In the genomic region with DNA sequence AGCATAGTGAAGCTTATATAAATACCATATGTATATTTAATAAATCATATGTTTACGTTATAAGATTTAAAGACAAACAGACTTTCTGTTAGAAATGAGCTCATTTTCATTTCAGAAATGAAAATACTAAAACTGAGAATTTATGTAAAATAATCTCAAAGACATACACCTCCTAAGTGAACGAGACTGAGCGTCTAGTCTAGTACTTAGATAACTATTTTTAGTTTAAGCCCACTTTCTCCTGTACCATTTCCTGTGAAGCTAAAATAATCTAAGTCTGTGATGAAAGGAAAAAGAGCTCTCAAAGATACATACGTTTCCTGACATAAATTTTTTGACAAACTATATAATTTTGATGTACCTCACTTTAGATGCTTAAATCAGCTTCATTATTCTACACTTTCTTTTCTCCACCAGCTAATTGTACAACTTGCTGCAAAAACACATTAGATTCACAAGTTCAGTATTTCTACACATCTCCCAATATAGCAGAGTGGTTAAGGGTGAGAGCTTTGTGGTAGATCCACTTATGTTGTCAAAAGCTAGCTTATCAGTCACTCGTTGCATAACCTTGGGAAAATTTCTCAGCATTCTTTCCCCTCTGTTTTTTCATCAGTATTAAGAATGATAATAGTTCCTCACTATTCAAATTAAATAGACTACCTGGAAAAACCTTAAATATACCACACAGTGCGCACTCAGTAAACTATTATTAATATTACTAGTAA, we compare ENCODE assay signal across 25 cellular contexts.
"Had no signal": no experiment of that assay in that cellular context is flagged by ENCODE, and none has a peak within 500 bp of the region (broad histone marks: within the 10 kb centered on the region; RNA-seq: fewer than 3 reads in every experiment).

No MANE protein-coding gene starts in this region.

- DNase-seq: activated CD4-positive, alpha-beta T cell treated with anti-CD3 and anti-CD28 coated beads for 36 hours; activated CD4-positive, CD25-positive, alpha-beta regulatory T cell; activated CD8-positive, alpha-beta memory T cell treated with anti-CD3 and anti-CD28 coated beads, Interleukin-2, amount 10 ng/mL, durations not matched to agents 7 days and 5 days; activated CD8-positive, alpha-beta T cell treated with anti-CD3 and anti-CD28 coated beads, Interleukin-2, amount 10 ng/mL, durations not matched to agents 7 days and 5 days; activated T-cell treated with anti-CD3 and anti-CD28 coated beads, Interleukin-2, amount 50 U/mL, for 48 hours; aorta; body of pancreas; caudate nucleus; foreskin keratinocyte; hypothalamus; immature natural killer cell; naive thymus-derived CD8-positive, alpha-beta T cell; nucleus accumbens; psoas muscle; sigmoid colon; small intestine; stimulated activated CD4-positive, alpha-beta T cell treated with anti-CD3 and anti-CD28 coated beads, Interleukin-4, amount 100 ng/mL, for 24 hours; T-helper 2 cell; uterus had no signal

- H3K9me3 ChIP-seq: body of pancreas, esophagus muscularis mucosa, psoas muscle, sigmoid colon, thoracic aorta, uterus had no signal

- H3K4me3 ChIP-seq: body of pancreas, esophagus muscularis mucosa, heart left ventricle, psoas muscle, sigmoid colon, thoracic aorta, uterus had no signal

- H3K9ac ChIP-seq: parathyroid adenoma had no signal

- H3K4me1 ChIP-seq: body of pancreas, foreskin keratinocyte, parathyroid adenoma, psoas muscle, uterus had no signal

- H3K27ac ChIP-seq: body of pancreas, esophagus muscularis mucosa, foreskin keratinocyte, heart left ventricle, parathyroid adenoma, psoas muscle, sigmoid colon, thoracic aorta, uterus had no signal

- ATAC-seq: activated CD4-positive, alpha-beta T cell treated with anti-CD3 and anti-CD28 coated beads for 36 hours; activated CD8-positive, alpha-beta memory T cell treated with anti-CD3 and anti-CD28 coated beads, Interleukin-2, amount 10 ng/mL, durations not matched to agents 7 days and 5 days; activated CD8-positive, alpha-beta T cell treated with anti-CD3 and anti-CD28 coated beads, Interleukin-2, amount 10 ng/mL, durations not matched to agents 7 days and 5 days; activated naive CD4-positive, alpha-beta T cell treated with anti-CD3 and anti-CD28 coated beads, Interleukin-2, amount 50 U/mL, for 72 hours; body of pancreas; foreskin keratinocyte; heart left ventricle; naive thymus-derived CD8-positive, alpha-beta T cell; psoas muscle; stimulated activated effector memory CD8-positive, alpha-beta T cell treated with anti-CD3 and anti-CD28 coated beads, Interleukin-12 subunit alpha, Interleukin-12 subunit beta, amount 100 ng/mL, for 72 hours had no signal

- H3K27me3 ChIP-seq: body of pancreas, esophagus muscularis mucosa, foreskin keratinocyte, heart left ventricle, sigmoid colon, uterus had no signal

- H2AFZ ChIP-seq: parathyroid adenoma had no signal

- H3K36me3 ChIP-seq: esophagus muscularis mucosa, heart left ventricle, sigmoid colon, thoracic aorta, uterus had no signal

- H3K79me2 ChIP-seq: parathyroid adenoma had no signal
